Comparison of ENCODE assay signal across 1 cellular context in the genomic region with DNA sequence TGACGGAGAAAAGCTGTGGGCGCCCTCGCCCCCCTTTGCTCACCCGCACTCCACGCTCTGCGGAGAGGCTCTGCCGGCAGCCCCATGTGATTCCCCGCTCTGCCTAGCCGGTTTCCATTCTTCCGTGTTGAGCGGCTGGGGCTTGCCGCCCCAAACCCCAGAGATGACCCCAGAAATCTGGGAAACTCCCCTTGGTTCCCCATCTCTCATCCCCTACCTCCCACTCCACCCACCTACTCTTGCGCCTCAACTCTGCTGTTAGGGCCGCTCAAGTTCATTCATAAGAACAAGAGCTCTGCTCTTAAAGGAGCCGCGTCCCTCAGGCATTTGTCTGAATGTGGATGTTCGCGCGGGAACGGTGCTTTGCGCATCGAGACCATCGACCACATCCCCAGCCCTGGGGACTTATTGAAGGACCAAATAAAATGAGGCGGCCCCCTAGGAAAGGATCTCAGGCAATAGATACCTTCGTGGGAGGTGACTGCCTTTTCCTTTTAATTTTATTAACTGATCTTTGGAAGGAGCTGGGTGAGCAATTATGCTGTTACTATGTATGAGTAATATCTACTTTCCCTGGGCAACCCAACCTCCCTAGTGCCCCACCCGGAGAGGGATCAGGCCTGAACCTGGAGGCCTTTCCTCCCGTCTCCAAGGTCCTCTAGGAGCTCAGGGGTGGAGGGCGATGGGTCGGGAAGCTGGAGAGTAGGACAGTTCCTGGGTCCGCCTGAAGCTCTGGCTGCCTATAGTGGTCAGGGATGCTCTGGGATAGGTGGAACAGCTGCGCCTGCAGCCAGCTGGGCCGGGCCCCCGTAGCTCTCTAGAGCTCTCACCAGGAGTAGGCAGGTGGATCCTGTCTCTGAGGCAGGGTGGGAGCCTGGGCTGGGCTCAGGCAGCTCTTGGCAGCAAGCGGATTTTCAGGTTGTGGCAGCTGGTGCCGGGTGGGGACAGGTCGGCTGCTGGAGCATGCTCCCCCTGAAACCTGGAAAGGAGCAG.
TF ChIP-seq lines count a peak whose summit lies in the region.

No MANE protein-coding gene starts in this region.

TF ChIP-seq in SK-N-SH treated with all-trans-retinoic acid at 6 μM for 48 hours, 23 proteins besides CTCF, POLR2A, EP300 and RAD21 (continued from another document):
- TF ChIP-seq OSR1 (CRISPR knock-in tag; IDR thresholded peaks at IDR 0.05), result no peak
- no peak for TF ChIP-seq GLIS3 (CRISPR knock-in tag; IDR thresholded peaks at IDR 0.05)
- TF ChIP-seq, protein P1, sequence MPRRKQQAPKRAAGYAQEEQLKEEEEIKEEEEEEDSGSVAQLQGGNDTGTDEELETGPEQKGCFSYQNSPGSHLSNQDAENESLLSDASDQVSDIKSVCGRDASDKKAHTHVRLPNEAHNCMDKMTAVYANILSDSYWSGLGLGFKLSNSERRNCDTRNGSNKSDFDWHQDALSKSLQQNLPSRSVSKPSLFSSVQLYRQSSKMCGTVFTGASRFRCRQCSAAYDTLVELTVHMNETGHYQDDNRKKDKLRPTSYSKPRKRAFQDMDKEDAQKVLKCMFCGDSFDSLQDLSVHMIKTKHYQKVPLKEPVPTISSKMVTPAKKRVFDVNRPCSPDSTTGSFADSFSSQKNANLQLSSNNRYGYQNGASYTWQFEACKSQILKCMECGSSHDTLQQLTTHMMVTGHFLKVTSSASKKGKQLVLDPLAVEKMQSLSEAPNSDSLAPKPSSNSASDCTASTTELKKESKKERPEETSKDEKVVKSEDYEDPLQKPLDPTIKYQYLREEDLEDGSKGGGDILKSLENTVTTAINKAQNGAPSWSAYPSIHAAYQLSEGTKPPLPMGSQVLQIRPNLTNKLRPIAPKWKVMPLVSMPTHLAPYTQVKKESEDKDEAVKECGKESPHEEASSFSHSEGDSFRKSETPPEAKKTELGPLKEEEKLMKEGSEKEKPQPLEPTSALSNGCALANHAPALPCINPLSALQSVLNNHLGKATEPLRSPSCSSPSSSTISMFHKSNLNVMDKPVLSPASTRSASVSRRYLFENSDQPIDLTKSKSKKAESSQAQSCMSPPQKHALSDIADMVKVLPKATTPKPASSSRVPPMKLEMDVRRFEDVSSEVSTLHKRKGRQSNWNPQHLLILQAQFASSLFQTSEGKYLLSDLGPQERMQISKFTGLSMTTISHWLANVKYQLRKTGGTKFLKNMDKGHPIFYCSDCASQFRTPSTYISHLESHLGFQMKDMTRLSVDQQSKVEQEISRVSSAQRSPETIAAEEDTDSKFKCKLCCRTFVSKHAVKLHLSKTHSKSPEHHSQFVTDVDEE (CRISPR knock-in tag; IDR thresholded peaks at IDR 0.05), result no peak
- no peak for TF ChIP-seq ZNF8 (CRISPR knock-in tag; IDR thresholded peaks at IDR 0.05)
- no peak for TF ChIP-seq ARNTL (CRISPR knock-in tag; IDR thresholded peaks at IDR 0.05; ENCODE audit: borderline replicate concordance, low read depth)
- TF ChIP-seq CSDC2 (CRISPR knock-in tag; IDR thresholded peaks at IDR 0.05), result no peak
- TF ChIP-seq, protein P2, sequence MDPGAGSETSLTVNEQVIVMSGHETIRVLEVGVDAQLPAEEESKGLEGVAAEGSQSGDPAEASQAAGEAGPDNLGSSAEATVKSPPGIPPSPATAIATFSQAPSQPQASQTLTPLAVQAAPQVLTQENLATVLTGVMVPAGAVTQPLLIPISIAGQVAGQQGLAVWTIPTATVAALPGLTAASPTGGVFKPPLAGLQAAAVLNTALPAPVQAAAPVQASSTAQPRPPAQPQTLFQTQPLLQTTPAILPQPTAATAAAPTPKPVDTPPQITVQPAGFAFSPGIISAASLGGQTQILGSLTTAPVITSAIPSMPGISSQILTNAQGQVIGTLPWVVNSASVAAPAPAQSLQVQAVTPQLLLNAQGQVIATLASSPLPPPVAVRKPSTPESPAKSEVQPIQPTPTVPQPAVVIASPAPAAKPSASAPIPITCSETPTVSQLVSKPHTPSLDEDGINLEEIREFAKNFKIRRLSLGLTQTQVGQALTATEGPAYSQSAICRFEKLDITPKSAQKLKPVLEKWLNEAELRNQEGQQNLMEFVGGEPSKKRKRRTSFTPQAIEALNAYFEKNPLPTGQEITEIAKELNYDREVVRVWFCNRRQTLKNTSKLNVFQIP (CRISPR knock-in tag; IDR thresholded peaks at IDR 0.05; ENCODE audit: borderline replicate concordance, low read depth), result no peak
- TF ChIP-seq ZFP30 (CRISPR knock-in tag; IDR thresholded peaks at IDR 0.05), result no peak
- TF ChIP-seq TOX (CRISPR knock-in tag; IDR thresholded peaks at IDR 0.05; ENCODE audit: borderline replicate concordance), result no peak
